ENCODE assay signal across 24 cellular contexts in genomic region chr17:51907041-51907440, GRCh38.
"Had no signal": no experiment of that assay in that cellular context is flagged by ENCODE, and none has a peak within 500 bp of the region (broad histone marks: within the 10 kb centered on the region; RNA-seq: fewer than 3 reads in every experiment).

No MANE protein-coding gene starts in this region.

- H3K36me3 ChIP-seq: adrenal gland, WERI-Rb-1 had no signal

- H3K27me3 ChIP-seq: body of pancreas had no signal

- H3K4me3 ChIP-seq: adrenal gland, body of pancreas, coronary artery, dorsolateral prefrontal cortex had no signal

- H3K9me3 ChIP-seq: adrenal gland, body of pancreas had no signal

- H3K27ac ChIP-seq: adrenal gland, body of pancreas, coronary artery, dorsolateral prefrontal cortex, WERI-Rb-1 had no signal

- H3K4me1 ChIP-seq: adrenal gland, body of pancreas had no signal

- DNase-seq: activated B cell treated with CpG ODN at 0.5 μM for 24 hours; activated CD4-positive, alpha-beta memory T cell treated with anti-CD3 and anti-CD28 coated beads for 36 hours; activated CD4-positive, alpha-beta T cell treated with anti-CD3 and anti-CD28 coated beads for 48 hours; activated CD8-positive, alpha-beta memory T cell treated with anti-CD3 and anti-CD28 coated beads, Interleukin-2, amount 10 ng/mL, durations not matched to agents 7 days and 5 days; activated CD8-positive, alpha-beta memory T cell treated with anti-CD3 and anti-CD28 coated beads, Interleukin-2, amount 50 U/mL, for 4 hours; activated CD8-positive, alpha-beta T cell treated with anti-CD3 and anti-CD28 coated beads, Interleukin-2, amount 10 ng/mL, durations not matched to agents 7 days and 5 days; activated effector memory CD4-positive, alpha-beta T cell treated with anti-CD3 and anti-CD28 coated beads, Interleukin-2, amount 50 U/mL, for 16 hours; activated naive CD4-positive, alpha-beta T cell treated with anti-CD3 and anti-CD28 coated beads for 36 hours; activated naive CD8-positive, alpha-beta T cell treated with anti-CD3 and anti-CD28 coated beads for 36 hours; activated naive CD8-positive, alpha-beta T cell treated with anti-CD3 and anti-CD28 coated beads, Interleukin-2, amount 50 U/mL, for 24 hours; activated T-cell treated with anti-CD3 and anti-CD28 coated beads, Interleukin-2, amount 50 U/mL, for 1 hour; activated T-cell treated with anti-CD3 and anti-CD28 coated beads, Interleukin-2, amount 50 U/mL, for 48 hours; adrenal gland; amygdala; aorta; body of pancreas; dorsolateral prefrontal cortex; effector memory CD4-positive, alpha-beta T cell; endodermal cell; foreskin fibroblast; head of caudate nucleus; T1000; WERI-Rb-1 had no signal
